In genomic region chr20:44093249-44093582, GRCh38 we compare ENCODE assay signal across 16 cellular contexts.
DNase-seq lines count a peak whose midpoint lies in the region; FAIRE-seq and TF ChIP-seq lines count a peak whose summit lies in the region.
"Had no signal": no experiment of that assay in that cellular context is flagged by ENCODE, and none has a peak within 500 bp of the region (broad histone marks: within the 10 kb centered on the region; RNA-seq: fewer than 3 reads in every experiment).

No MANE protein-coding gene starts in this region.

- H3K4me1 ChIP-seq in OCI-LY7 (ENCODE audit: insufficient read depth, low read length, poor library complexity, severe bottlenecking) (no peaks in the 10 kb centered on the region), esophagus muscularis mucosa (peaks cover 0 to 38% (median 23%) of the 10 kb centered on the region in 4 donors), SJCRH30 (peaks cover 8% of the 10 kb centered on the region; the same call in 1 of the 2 replicates)
- H3K4me1 ChIP-seq: HAP-1 had no signal

- no peaks in the 10 kb centered on the region for H3K9me3 ChIP-seq in OCI-LY7 (ENCODE audit: low read length)
- H3K9me3 ChIP-seq in esophagus muscularis mucosa: no peaks in the 10 kb centered on the region
- no peaks in the 10 kb centered on the region for H3K9me3 ChIP-seq in SJCRH30 (replicated peaks)
- H3K9me3 ChIP-seq: HAP-1, MG63 had no signal

- H3K36me3 ChIP-seq in OCI-LY7 (ENCODE audit: insufficient read depth, low read length) (no peaks in the 10 kb centered on the region), esophagus muscularis mucosa (no peaks in the 10 kb centered on the region), SJCRH30 (no peaks in the 10 kb centered on the region)
- H3K36me3 ChIP-seq: HAP-1, MG63 had no signal

- DNase-seq in GM12891 (ENCODE audit: insufficient read length, low spot score): no peak
- no peak for DNase-seq in OCI-LY7 (ENCODE audit: low spot score)
- no peak for DNase-seq in esophagus muscularis mucosa (ENCODE audit: extremely low spot score)
- DNase-seq in SJCRH30: no peak
- no peak for DNase-seq in hypothalamus (lab: John Stamatoyannopoulos, UW)
- no peak for DNase-seq in NCI-H1105 treated with DMSO at 0.1 percent for 48 hours (lab: John Stamatoyannopoulos, UW)
- no peak for DNase-seq in NCI-H1105 (lab: John Stamatoyannopoulos, UW)
- DNase-seq: MG63, NCI-H1092, NCI-H1694, NCI-H2107, SIG-M5 had no signal

- no TSS peak for BruUV-seq in OCI-LY7 (replicated peaks; lab: Mats Ljungman, UMichigan)

- no peak overlapping the region for H3K4me3 ChIP-seq in OCI-LY7 (ENCODE audit: low read depth, low read length, poor library complexity, severe bottlenecking)
- H3K4me3 ChIP-seq in esophagus muscularis mucosa: no peak overlapping the region
- H3K4me3 ChIP-seq in SJCRH30: no peak overlapping the region
- H3K4me3 ChIP-seq: HAP-1, K562, MG63 had no signal

- intact Hi-C loops in OCI-LY7 (cut with micrococcal nuclease; ENCODE audit: unreplicated experiment) (no loop called here), esophagus muscularis mucosa (cut with DNase I) (no loop called here)

- no peak overlapping the region for H3K4me2 ChIP-seq in OCI-LY7 (ENCODE audit: low read length)

- no peaks in the 10 kb centered on the region for H3K27me3 ChIP-seq in esophagus muscularis mucosa
- H3K27me3 ChIP-seq in SJCRH30: no peaks in the 10 kb centered on the region
- H3K27me3 ChIP-seq: MG63 had no signal

- H2AFZ ChIP-seq in OCI-LY7 (ENCODE audit: low read length): no peak overlapping the region

- H3K79me2 ChIP-seq in OCI-LY7 (ENCODE audit: insufficient read depth, low read depth, low read length): no peaks in the 10 kb centered on the region

- CTCF ChIA-PET in OCI-LY7 (lab: Charles Lee; ENCODE audit: unreplicated experiment): no interaction called here

- POLR2A ChIA-PET in OCI-LY7 (lab: Charles Lee): no interaction called here

- TF ChIP-seq POLR2A in GM12891 (IDR thresholded peaks at IDR 0.05; ENCODE audit: low read depth, low read length) (no peak), esophagus muscularis mucosa (IDR thresholded peaks at IDR 0.05; ENCODE audit: low read depth) (no peak)

- H3K27ac ChIP-seq in 22Rv1 (no peak overlapping the region), OCI-LY7 (ENCODE audit: low read depth, low read length, poor library complexity, severe bottlenecking) (no peak overlapping the region), esophagus muscularis mucosa (replicated peaks in 1 of 4) (no peak overlapping the region), SJCRH30 (no peak overlapping the region)

- WGBS in esophagus muscularis mucosa: 89% methylated on average over 2 of the region's 2 CpGs

- TF ChIP-seq CTCF in 22Rv1 (IDR thresholded peaks at IDR 0.05): peak; percentile 53
- TF ChIP-seq CTCF in OCI-LY7 (conservative IDR thresholded peaks at IDR 0.05; ENCODE audit: low read length): peak; percentile 48; the same call in 1 of the 2 replicates
- peak in 2 of 3 experiments; percentile 2 to 6 for TF ChIP-seq CTCF in esophagus muscularis mucosa (IDR thresholded peaks at IDR 0.05)

- H3K9me2 ChIP-seq in OCI-LY7 (ENCODE audit: insufficient read depth, low read length): no peaks in the 10 kb centered on the region

- no peak for TF ChIP-seq EP300 in esophagus muscularis mucosa (IDR thresholded peaks at IDR 0.05)

- no peaks in the 10 kb centered on the region for H4K20me1 ChIP-seq in OCI-LY7 (ENCODE audit: insufficient read depth, low read length)

- FAIRE-seq in GM12891 (lab: Jason Lieb, UNC): peak; percentile 5
- FAIRE-seq: RCC 7860 had no signal

TF ChIP-seq in GM12891, 5 proteins besides CTCF, POLR2A, EP300 and RAD21:
- TF ChIP-seq PAX5 (IDR thresholded peaks at IDR 0.05; ENCODE audit: insufficient read depth, low read length, severe bottlenecking) (no peak), POLR2AphosphoS5 (IDR thresholded peaks at IDR 0.05; ENCODE audit: low read depth, low read length) (no peak), TAF1 (IDR thresholded peaks at IDR 0.05; ENCODE audit: low read depth, low read length) (no peak)
